ENCODE assay signal across 23 cellular contexts in the genomic region with DNA sequence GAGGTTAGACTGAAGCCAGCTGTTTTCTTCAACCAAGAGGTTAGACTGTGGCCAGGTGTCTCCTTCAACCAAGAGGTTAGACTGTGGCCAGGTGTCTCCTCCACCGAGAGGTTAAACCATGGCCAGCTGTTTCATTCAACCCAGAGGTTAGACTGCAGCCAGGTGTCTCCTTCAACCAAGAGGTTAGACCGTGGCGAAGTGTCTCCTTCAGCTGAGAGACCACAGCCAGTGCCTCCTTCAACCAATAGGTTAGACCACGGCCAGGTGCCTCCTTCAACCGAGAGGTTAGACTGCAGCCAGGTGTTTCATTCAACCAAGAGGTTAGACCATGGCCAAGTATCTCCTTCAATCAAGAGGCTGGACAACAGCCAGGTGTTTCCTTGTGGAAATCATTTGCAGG.
"Had no signal": no experiment of that assay in that cellular context is flagged by ENCODE, and none has a peak within 500 bp of the region (broad histone marks: within the 10 kb centered on the region; RNA-seq: fewer than 3 reads in every experiment).

No MANE protein-coding gene starts in this region.

- H3K9ac ChIP-seq: neural progenitor cell had no signal

- H3K9me3 ChIP-seq: breast epithelium, esophagus squamous epithelium, gastrocnemius medialis, left ventricle myocardium inferior, vagina had no signal

- H3K36me3 ChIP-seq: breast epithelium, esophagus squamous epithelium, gastrocnemius medialis, left ventricle myocardium inferior, neural progenitor cell, vagina had no signal

- DNase-seq: activated CD4-positive, alpha-beta memory T cell treated with anti-CD3 and anti-CD28 coated beads, Interleukin-2, amount 10 ng/mL, durations not matched to agents 7 days and 5 days; activated CD4-positive, alpha-beta T cell treated with anti-CD3 and anti-CD28 coated beads, Interleukin-2, amount 10 ng/mL, durations not matched to agents 24 days and 14 days; activated effector memory CD4-positive, alpha-beta T cell treated with Interleukin-2 at 50 U/mL for 16 hours; activated naive CD4-positive, alpha-beta T cell treated with anti-CD3 and anti-CD28 coated beads for 36 hours; activated naive CD8-positive, alpha-beta T cell treated with anti-CD3 and anti-CD28 coated beads, Interleukin-2, amount 10 ng/mL, durations not matched to agents 7 days and 5 days; activated T-cell treated with anti-CD3 and anti-CD28 coated beads, Interleukin-2, amount 50 U/mL, for 72 hours; amniotic stem cell; cerebellar nuclear complex; esophagus squamous epithelium; gastrocnemius medialis; hypothalamus; left ventricle myocardium inferior; naive thymus-derived CD8-positive, alpha-beta T cell; retina; stimulated activated CD4-positive, alpha-beta T cell treated with anti-CD3 and anti-CD28 coated beads, Interleukin-2, amount 100 ng/mL, for 48 hours; stimulated activated CD8-positive, alpha-beta memory T cell treated with anti-CD3 and anti-CD28 coated beads, Interleukin-4, amount 100 ng/mL, for 48 hours; stimulated activated naive B cell treated with anti-CD40 and anti-IgM and Interleukin-4, amounts not matched to agents 10 μg/mL and 1 μg/mL and 100 μg/mL, for 72 hours; trophoblast cell had no signal

- H3K4me2 ChIP-seq: neural progenitor cell had no signal

- H3K4me1 ChIP-seq: breast epithelium, esophagus squamous epithelium, gastrocnemius medialis, left ventricle myocardium inferior, neural progenitor cell, vagina had no signal

- H2AFZ ChIP-seq: neural progenitor cell had no signal

- H3K27me3 ChIP-seq: neural progenitor cell, vagina had no signal

- H3K27ac ChIP-seq: breast epithelium, coronary artery, esophagus squamous epithelium, gastrocnemius medialis, left ventricle myocardium inferior, neural progenitor cell, vagina, VCaP had no signal

- H3K4me3 ChIP-seq: breast epithelium, coronary artery, esophagus squamous epithelium, gastrocnemius medialis, left ventricle myocardium inferior, neural progenitor cell, vagina had no signal
